26 cellular contexts compared by ENCODE assay signal in genomic region chr10:5530412-5530806, GRCh38. TPM values are rescaled to one million over a fixed set of nuclear protein-coding genes. Genes with fewer than 3 reads are reported as not detected.
DNase-seq lines count a peak whose midpoint lies in the region; ATAC-seq and TF ChIP-seq lines count a peak whose summit lies in the region.
"Had no signal": no experiment of that assay in that cellular context is flagged by ENCODE, and none has a peak within 500 bp of the region (broad histone marks: within the 10 kb centered on the region; RNA-seq: fewer than 3 reads in every experiment).

No MANE protein-coding gene starts in this region.

- no peaks in the 10 kb centered on the region for H3K4me1 Mint-ChIP-seq in activated T-cell treated with anti-CD3 and anti-CD28 coated beads, Interleukin-2, amount 50 U/mL, for 24 hours (ENCODE audit: low read depth)
- no peaks in the 10 kb centered on the region for H3K4me1 Mint-ChIP-seq in activated T-cell treated with anti-CD3 and anti-CD28 coated beads, Interleukin-2, amount 50 U/mL, for 72 hours (ENCODE audit: low read depth)
- H3K4me1 Mint-ChIP-seq: CD4-positive, CD25-positive, alpha-beta regulatory T cell; memory B cell; stimulated activated effector memory CD8-positive, alpha-beta T cell treated with anti-CD3 and anti-CD28 coated beads, Interleukin-12 subunit alpha, Interleukin-12 subunit beta, amount 100 ng/mL, for 72 hours had no signal

- H3K9me3 ChIP-seq in muscle layer of duodenum (ENCODE audit: control insufficient read depth in 1 of 2, low read length in 2 of 2) = no peaks in the 10 kb centered on the region
- H3K9me3 ChIP-seq in thoracic aorta = no peaks in the 10 kb centered on the region
- H3K9me3 ChIP-seq: adrenal gland, psoas muscle had no signal

- ATAC-seq in activated T-cell treated with anti-CD3 and anti-CD28 coated beads, Interleukin-2, amount 50 U/mL, for 72 hours (replicated peaks in 1 of 2) = no peak
- ATAC-seq in thoracic aorta (ENCODE audit: insufficient number of reproducible peaks, low FRiP score, low read depth) (no peak), HG02642 (IDR thresholded peaks at IDR 0.05; ENCODE audit: poor library complexity, unreplicated experiment) (no peak), GM19455 (IDR thresholded peaks at IDR 0.05; ENCODE audit: unreplicated experiment) (no peak)
- ATAC-seq: GM23338; psoas muscle; stimulated activated effector memory CD8-positive, alpha-beta T cell treated with anti-CD3 and anti-CD28 coated beads, Interleukin-12 subunit alpha, Interleukin-12 subunit beta, amount 100 ng/mL, for 72 hours had no signal

- no peaks in the 10 kb centered on the region for H3K9me3 Mint-ChIP-seq in activated T-cell treated with anti-CD3 and anti-CD28 coated beads, Interleukin-2, amount 50 U/mL, for 24 hours
- no peaks in the 10 kb centered on the region for H3K9me3 Mint-ChIP-seq in activated T-cell treated with anti-CD3 and anti-CD28 coated beads, Interleukin-2, amount 50 U/mL, for 72 hours
- H3K9me3 Mint-ChIP-seq: activated naive CD4-positive, alpha-beta T cell treated with anti-CD3 and anti-CD28 coated beads for 36 hours; CD4-positive, CD25-positive, alpha-beta regulatory T cell; memory B cell; stimulated activated effector memory CD8-positive, alpha-beta T cell treated with anti-CD3 and anti-CD28 coated beads, Interleukin-12 subunit alpha, Interleukin-12 subunit beta, amount 100 ng/mL, for 72 hours; T-helper 2 cell treated with Interferon-gamma antibody and Interleukin-4, amounts not matched to agents 5 μg/mL and 100 μg/mL, for 36 hours had no signal

- H3K36me3 ChIP-seq in muscle layer of duodenum (ENCODE audit: control insufficient read depth in 1 of 2, insufficient read depth in 2 of 2, low read length in 2 of 2) (no peaks in the 10 kb centered on the region), thoracic aorta (no peaks in the 10 kb centered on the region)
- H3K36me3 ChIP-seq: adrenal gland had no signal

- peak; percentile 12 for DNase-seq in activated T-cell treated with anti-CD3 and anti-CD28 coated beads, Interleukin-2, amount 50 U/mL, for 24 hours
- DNase-seq in activated T-cell treated with anti-CD3 and anti-CD28 coated beads, Interleukin-2, amount 50 U/mL, for 72 hours = no peak
- DNase-seq in coronary artery (ENCODE audit: low spot score) = peak; percentile 64
- no peak for DNase-seq in thoracic aorta (ENCODE audit: low spot score)
- DNase-seq in KBM-7 = no peak
- DNase-seq: activated CD4-positive, alpha-beta T cell treated with anti-CD3 and anti-CD28 coated beads for 48 hours; activated naive CD4-positive, alpha-beta T cell treated with anti-CD3 and anti-CD28 coated beads for 36 hours; adrenal gland; CD4-positive, CD25-positive, alpha-beta regulatory T cell; hippocampal formation; NCI-H1048; NCI-H446; NCI-H774; nucleus accumbens; SHP77 treated with DMSO at 0.1 percent for 48 hours had no signal

- peaks cover 0 to 15% of the 10 kb centered on the region in 2 donors for H3K4me1 ChIP-seq in muscle layer of duodenum (ENCODE audit: control insufficient read depth in 1 of 2, insufficient read depth in 2 of 2, low read length in 2 of 2)
- H3K4me1 ChIP-seq in thoracic aorta (ENCODE audit: control insufficient read depth in 1 of 2, low read depth in 2 of 2) = peaks cover 28 to 66% of the 10 kb centered on the region in 2 donors
- H3K4me1 ChIP-seq: adrenal gland, psoas muscle had no signal

- no peak overlapping the region for H3K4me3 Mint-ChIP-seq in activated T-cell treated with anti-CD3 and anti-CD28 coated beads, Interleukin-2, amount 50 U/mL, for 24 hours
- H3K4me3 Mint-ChIP-seq in activated T-cell treated with anti-CD3 and anti-CD28 coated beads, Interleukin-2, amount 50 U/mL, for 72 hours = no peak overlapping the region
- H3K4me3 Mint-ChIP-seq: activated naive CD4-positive, alpha-beta T cell treated with anti-CD3 and anti-CD28 coated beads for 36 hours; brain; CD4-positive, CD25-positive, alpha-beta regulatory T cell; GM23338; memory B cell; stimulated activated effector memory CD8-positive, alpha-beta T cell treated with anti-CD3 and anti-CD28 coated beads, Interleukin-12 subunit alpha, Interleukin-12 subunit beta, amount 100 ng/mL, for 72 hours; T-helper 2 cell treated with Interferon-gamma antibody and Interleukin-4, amounts not matched to agents 5 μg/mL and 100 μg/mL, for 36 hours had no signal

- H3K27ac Mint-ChIP-seq in activated T-cell treated with anti-CD3 and anti-CD28 coated beads, Interleukin-2, amount 50 U/mL, for 24 hours = no peak overlapping the region
- no peak overlapping the region for H3K27ac Mint-ChIP-seq in activated T-cell treated with anti-CD3 and anti-CD28 coated beads, Interleukin-2, amount 50 U/mL, for 72 hours
- H3K27ac Mint-ChIP-seq: activated naive CD4-positive, alpha-beta T cell treated with anti-CD3 and anti-CD28 coated beads for 36 hours; CD4-positive, CD25-positive, alpha-beta regulatory T cell; GM23338; memory B cell; stimulated activated effector memory CD8-positive, alpha-beta T cell treated with anti-CD3 and anti-CD28 coated beads, Interleukin-12 subunit alpha, Interleukin-12 subunit beta, amount 100 ng/mL, for 72 hours; T-helper 2 cell treated with Interferon-gamma antibody and Interleukin-4, amounts not matched to agents 5 μg/mL and 100 μg/mL, for 36 hours had no signal

- no peaks in the 10 kb centered on the region for H3K27me3 ChIP-seq in muscle layer of duodenum (ENCODE audit: low read depth, low read length)
- H3K27me3 ChIP-seq in thoracic aorta (replicated peaks; ENCODE audit: insufficient read depth) = no peaks in the 10 kb centered on the region
- H3K27me3 ChIP-seq: adrenal gland had no signal

- no peak overlapping the region for H3K4me3 ChIP-seq in coronary artery
- no peak overlapping the region for H3K4me3 ChIP-seq in muscle layer of duodenum (ENCODE audit: low read depth in 1 of 2, low read length in 2 of 2)
- no peak overlapping the region for H3K4me3 ChIP-seq in thoracic aorta
- H3K4me3 ChIP-seq: adrenal gland, GM23338, psoas muscle had no signal

- in situ Hi-C loops in KBM-7 (cut with MboI; ENCODE audit: low pct_unique_long_range_greater_than_20kb, low sequenced_read_pairs) = no loop called here

- H3K27ac ChIP-seq in coronary artery = peak overlapping the region in 1 of 2 donors; percentile 66
- peak overlapping the region; percentile 56 for H3K27ac ChIP-seq in muscle layer of duodenum (ENCODE audit: low read length)
- H3K27ac ChIP-seq in thoracic aorta = peak overlapping the region; percentile 76 to 79
- H3K27ac ChIP-seq: adrenal gland, psoas muscle had no signal

- H3K27me3 Mint-ChIP-seq in activated T-cell treated with anti-CD3 and anti-CD28 coated beads, Interleukin-2, amount 50 U/mL, for 24 hours = no peaks in the 10 kb centered on the region
- no peaks in the 10 kb centered on the region for H3K27me3 Mint-ChIP-seq in activated T-cell treated with anti-CD3 and anti-CD28 coated beads, Interleukin-2, amount 50 U/mL, for 72 hours (ENCODE audit: low read depth)
- H3K27me3 Mint-ChIP-seq: CD4-positive, CD25-positive, alpha-beta regulatory T cell had no signal

- TF ChIP-seq CTCF in coronary artery (IDR thresholded peaks at IDR 0.05) = no peak
- TF ChIP-seq CTCF in thoracic aorta (IDR thresholded peaks at IDR 0.05) = no peak

- H3K36me3 Mint-ChIP-seq in activated T-cell treated with anti-CD3 and anti-CD28 coated beads, Interleukin-2, amount 50 U/mL, for 24 hours (ENCODE audit: low read depth) = no peaks in the 10 kb centered on the region
- H3K36me3 Mint-ChIP-seq in activated T-cell treated with anti-CD3 and anti-CD28 coated beads, Interleukin-2, amount 50 U/mL, for 72 hours (ENCODE audit: insufficient read depth in 2 of 2) = no peaks in the 10 kb centered on the region
- H3K36me3 Mint-ChIP-seq: brain; CD4-positive, CD25-positive, alpha-beta regulatory T cell; memory B cell; stimulated activated effector memory CD8-positive, alpha-beta T cell treated with anti-CD3 and anti-CD28 coated beads, Interleukin-12 subunit alpha, Interleukin-12 subunit beta, amount 100 ng/mL, for 72 hours had no signal

RNA-seq across cellular contexts. Expression of gene CALML3, which starts 5.6 kb away (rescaled TPM):
- total RNA-seq in activated T-cell treated with anti-CD3 and anti-CD28 coated beads, Interleukin-2, amount 50 U/mL, for 72 hours = not detected
- total RNA-seq in thoracic aorta = not detected
- total RNA-seq: activated naive CD4-positive, alpha-beta T cell treated with anti-CD3 and anti-CD28 coated beads for 36 hours; adrenal gland; CD4-positive, CD25-positive, alpha-beta regulatory T cell; chondrocyte; GM23338; HT1080; psoas muscle had no signal

RNA-seq across cellular contexts. Expression of gene CALML5, which starts 31.0 kb away (rescaled TPM):
- total RNA-seq in activated T-cell treated with anti-CD3 and anti-CD28 coated beads, Interleukin-2, amount 50 U/mL, for 72 hours = not detected
- total RNA-seq in thoracic aorta = 1 to 10 TPM in 1 of 2 donors, not detected in 1; 3.7 TPM
- total RNA-seq: activated naive CD4-positive, alpha-beta T cell treated with anti-CD3 and anti-CD28 coated beads for 36 hours; adrenal gland; CD4-positive, CD25-positive, alpha-beta regulatory T cell; chondrocyte; GM23338; psoas muscle had no signal

Comparison
In these comparisons a context has a peak if more than half of its experiments do, and no peak if none do; other contexts are left out.
1. DNase-seq: peak in activated T-cell treated with anti-CD3 and anti-CD28 coated beads, Interleukin-2, amount 50 U/mL, for 24 hours (single experiment) and coronary artery (single experiment); none in activated T-cell treated with anti-CD3 and anti-CD28 coated beads, Interleukin-2, amount 50 U/mL, for 72 hours (0 of 2), thoracic aorta (single experiment) and KBM-7 (single experiment).